In genomic region chr1:42936309-42937078, GRCh38 we compare ENCODE assay signal across 1 cellular context.
TF ChIP-seq lines count a peak whose summit lies in the region.

No MANE protein-coding gene starts in this region.

TF ChIP-seq in A549, 52 proteins besides CTCF, POLR2A, EP300 and RAD21 (continued from another document):
- no peak for TF ChIP-seq HOXA7 (CRISPR knock-in tag; IDR thresholded peaks at IDR 0.05)
- TF ChIP-seq, protein P1, sequence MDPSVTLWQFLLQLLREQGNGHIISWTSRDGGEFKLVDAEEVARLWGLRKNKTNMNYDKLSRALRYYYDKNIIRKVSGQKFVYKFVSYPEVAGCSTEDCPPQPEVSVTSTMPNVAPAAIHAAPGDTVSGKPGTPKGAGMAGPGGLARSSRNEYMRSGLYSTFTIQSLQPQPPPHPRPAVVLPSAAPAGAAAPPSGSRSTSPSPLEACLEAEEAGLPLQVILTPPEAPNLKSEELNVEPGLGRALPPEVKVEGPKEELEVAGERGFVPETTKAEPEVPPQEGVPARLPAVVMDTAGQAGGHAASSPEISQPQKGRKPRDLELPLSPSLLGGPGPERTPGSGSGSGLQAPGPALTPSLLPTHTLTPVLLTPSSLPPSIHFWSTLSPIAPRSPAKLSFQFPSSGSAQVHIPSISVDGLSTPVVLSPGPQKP (IDR thresholded peaks at IDR 0.05; ENCODE audit: low read depth, low read length), result no peak
- TF ChIP-seq JUN (IDR thresholded peaks at IDR 0.05), result peak; percentile 74 to 90
- TF ChIP-seq GATA3 (IDR thresholded peaks at IDR 0.05; ENCODE audit: borderline replicate concordance), result peak; percentile 68
- peak in 1 of 2 experiments; percentile 47; a peak in 2 of 4 replicates for TF ChIP-seq CEBPB (IDR thresholded peaks at IDR 0.05)
